ENCODE assay signal across 8 cellular contexts in the genomic region with DNA sequence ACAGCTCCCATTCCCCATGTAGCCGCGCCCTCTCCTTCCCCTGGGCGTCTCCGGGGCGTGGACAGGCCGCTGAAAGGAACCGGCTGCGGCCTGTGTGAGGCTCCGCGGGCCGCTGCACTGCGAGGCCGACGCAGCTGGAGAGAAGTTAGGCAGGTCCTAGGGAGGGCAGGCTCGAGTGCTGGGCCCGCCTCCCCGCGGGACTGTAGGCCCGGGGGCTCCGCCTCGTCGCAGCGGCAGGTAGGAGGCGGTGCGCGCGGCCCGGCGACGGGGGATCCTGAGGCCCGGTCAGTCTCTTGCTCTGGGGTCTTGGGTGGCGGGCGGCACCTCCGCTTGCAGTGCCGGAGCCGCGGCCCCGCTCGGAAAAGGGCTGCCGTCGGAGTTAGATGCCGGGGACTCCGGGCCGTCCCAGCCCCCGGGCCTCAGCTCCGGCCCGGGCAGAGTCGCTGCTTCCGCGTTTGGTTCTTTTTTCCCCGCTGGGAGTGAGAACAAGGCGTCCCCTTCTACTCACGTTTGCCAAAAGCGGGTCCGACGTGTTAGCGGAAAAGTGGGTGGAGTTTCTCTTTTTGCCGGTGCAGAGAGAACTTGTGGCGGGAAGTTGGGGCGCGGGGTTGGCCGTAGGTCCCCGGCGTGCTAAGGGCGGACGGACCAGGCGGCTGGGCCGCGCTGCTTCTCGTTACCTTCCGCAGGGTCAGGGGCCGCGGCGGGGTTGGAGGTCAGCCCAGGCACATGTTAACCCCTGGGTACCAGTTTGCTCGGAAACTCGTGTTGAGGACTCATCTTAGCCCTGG. TPM values are rescaled to one million over a fixed set of nuclear protein-coding genes. Genes with fewer than 3 reads are reported as not detected.
DNase-seq lines count a peak whose midpoint lies in the region; ATAC-seq and TF ChIP-seq lines count a peak whose summit lies in the region.

A gene (plus strand): TSS at position 222 of the 788 bp plus-strand sequence. CDS start 2,026 bp downstream, outside the sequence.

- H3K27ac ChIP-seq in CD8-positive, alpha-beta memory T cell (ENCODE audit: low read depth, low read length) = peak within 1 kb of the TSS; percentile 88

- CTCF ChIA-PET in CD8-positive, alpha-beta memory T cell (lab: Charles Lee) = interaction anchor here (1.3 to 1.4 kb wide), 2 partner anchors 11 to 22 kb away, joined by 3 read pairs; no protein-coding TSS in a partner anchor

- H3K4me3 Mint-ChIP-seq in CD8-positive, alpha-beta memory T cell = peak within 1 kb of the TSS; percentile 88 to 99 (median 92)

- no peaks in the 10 kb centered on the region for H3K36me3 ChIP-seq in CD8-positive, alpha-beta memory T cell (ENCODE audit: insufficient read depth, low read length)
- H3K36me3 ChIP-seq in NT2/D1 (ENCODE audit: insufficient read depth, insufficient read length, low read length) = peaks cover 13% of the 10 kb centered on the region

- peaks cover 0 to 16% (median 0%) of the 10 kb centered on the region in 3 donors for H3K36me3 Mint-ChIP-seq in CD8-positive, alpha-beta memory T cell

- H3K27me3 ChIP-seq in CD8-positive, alpha-beta memory T cell (ENCODE audit: insufficient read depth, low read length, poor library complexity, severe bottlenecking) = no peaks in the 10 kb centered on the region
- H3K27me3 ChIP-seq in NT2/D1 (ENCODE audit: insufficient read depth, insufficient read length) = no peaks in the 10 kb centered on the region

- ATAC-seq in GM19452 (IDR thresholded peaks at IDR 0.05; ENCODE audit: unreplicated experiment) = peak; percentile 87

- H3K9me3 ChIP-seq in CD8-positive, alpha-beta memory T cell (ENCODE audit: low read length) = no peaks in the 10 kb centered on the region
- H3K9me3 ChIP-seq in NT2/D1 (ENCODE audit: insufficient read depth, low read length) = no peaks in the 10 kb centered on the region

- peak; percentile 73 to 89 (median 85) for DNase-seq in CD8-positive, alpha-beta memory T cell
- DNase-seq in HPDE6-E6E7 (ENCODE audit: extremely low spot score) = peak; percentile 88
- peak; percentile 87 for DNase-seq in NT2/D1 (ENCODE audit: low read depth, low spot score)
- DNase-seq in activated T-cell treated with anti-CD3 and anti-CD28 coated beads for 1 hour (ENCODE audit: low read depth) = peak; percentile 71
- peak; percentile 98 for DNase-seq in epithelial cell of esophagus (ENCODE audit: low read depth)
- DNase-seq in mucosa of gallbladder (ENCODE audit: low spot score) = peak; percentile 87
- DNase-seq in stimulated activated CD8-positive, alpha-beta memory T cell treated with anti-CD3 and anti-CD28 coated beads, Interleukin-4, amount 100 ng/mL, for 48 hours = peak; percentile 87

- H3K9ac ChIP-seq in NT2/D1 (ENCODE audit: insufficient read length, low read depth) = peak within 1 kb of the TSS; percentile 85

- no peaks in the 10 kb centered on the region for H3K9me3 Mint-ChIP-seq in CD8-positive, alpha-beta memory T cell

- H3K27ac Mint-ChIP-seq in CD8-positive, alpha-beta memory T cell = peak within 1 kb of the TSS; percentile 93 to 99 (median 96)

- no peak for TF ChIP-seq CTCF in epithelial cell of esophagus (IDR thresholded peaks at IDR 0.05; ENCODE audit: insufficient read depth, low read depth, low read length, missing control alignments)

- H3K4me3 ChIP-seq in CD8-positive, alpha-beta memory T cell (ENCODE audit: low read length) = peak within 1 kb of the TSS; percentile 80
- H3K4me3 ChIP-seq in NT2/D1 (ENCODE audit: insufficient read length, low read depth) (peak within 1 kb of the TSS; percentile 60), epithelial cell of esophagus (ENCODE audit: low read length) (peak within 1 kb of the TSS; percentile 78)

- H3K27me3 Mint-ChIP-seq in CD8-positive, alpha-beta memory T cell = no peaks in the 10 kb centered on the region

- H3K4me1 ChIP-seq in CD8-positive, alpha-beta memory T cell (ENCODE audit: insufficient read depth, low read length) = peaks cover 29% of the 10 kb centered on the region
- H3K4me1 ChIP-seq in NT2/D1 (ENCODE audit: insufficient read depth, insufficient read length) = no peaks in the 10 kb centered on the region

- POLR2A ChIA-PET in CD8-positive, alpha-beta memory T cell (lab: Charles Lee) = interaction anchor here (0.9 to 1.1 kb wide), 2 partner anchors 135 to 194 kb away, joined by 3 read pairs; a partner anchor contains a TSS

- H3K4me1 Mint-ChIP-seq in CD8-positive, alpha-beta memory T cell = peaks cover 42 to 60% (median 59%) of the 10 kb centered on the region in 3 donors

RNA-seq across cellular contexts. Expression of the gene that starts here (rescaled TPM):
- total RNA-seq in CD8-positive, alpha-beta memory T cell = 10 to 100 TPM; 27.6 to 30.4 TPM
- 21.8 TPM for polyA plus RNA-seq in CD8-positive, alpha-beta memory T cell
- 14.4 TPM for total RNA-seq in mucosa of gallbladder

Comparison
In these comparisons a context has a peak if more than half of its experiments do, and no peak if none do; other contexts are left out.
1. Peak in every context shown above with its lines: DNase-seq, ATAC-seq, H3K4me3 ChIP-seq and H3K27ac ChIP-seq.